In genomic region chr16:68109156-68109555, GRCh38 we compare ENCODE assay signal across 6 cellular contexts. TPM values are rescaled to one million over a fixed set of nuclear protein-coding genes. Genes with fewer than 3 reads are reported as not detected.
DNase-seq lines count a peak whose midpoint lies in the region; ATAC-seq and TF ChIP-seq lines count a peak whose summit lies in the region.
"Not testable (repeated sequence)": the region's sequence is repeated elsewhere in the genome, so short reads cannot be mapped to it uniquely, and the experiment has no call there.

No MANE protein-coding gene starts in this region.

- H3K27ac Mint-ChIP-seq in CD4-positive, alpha-beta memory T cell = peak overlapping the region in 5 of 7 donors; percentile 4 to 74 (median 66)
- H3K27ac Mint-ChIP-seq in activated B cell treated with CpG ODN at 0.5 μM for 24 hours = peak overlapping the region; percentile 22
- H3K27ac Mint-ChIP-seq in activated naive CD8-positive, alpha-beta T cell = peak overlapping the region; percentile 65
- not testable (repeated sequence) for H3K27ac Mint-ChIP-seq in endodermal cell
- H3K27ac Mint-ChIP-seq in naive thymus-derived CD4-positive, alpha-beta T cell = peak overlapping the region in 6 of 9 donors; percentile 18 to 78 (median 40)
- H3K27ac Mint-ChIP-seq in progenitor cell of endocrine pancreas = peak overlapping the region; percentile 62

- peaks cover 55 to 93% (median 72%) of the 10 kb centered on the region in 4 donors for H3K4me1 Mint-ChIP-seq in CD4-positive, alpha-beta memory T cell
- H3K4me1 Mint-ChIP-seq in activated B cell treated with CpG ODN at 0.5 μM for 24 hours (peaks cover 83% of the 10 kb centered on the region), endodermal cell (peaks cover 10% of the 10 kb centered on the region)
- peaks cover 81% of the 10 kb centered on the region for H3K4me1 Mint-ChIP-seq in activated naive CD8-positive, alpha-beta T cell (ENCODE audit: low read depth)
- peaks cover 64 to 94% (median 82%) of the 10 kb centered on the region in 7 donors for H3K4me1 Mint-ChIP-seq in naive thymus-derived CD4-positive, alpha-beta T cell
- H3K4me1 Mint-ChIP-seq in progenitor cell of endocrine pancreas (ENCODE audit: low read depth) = not testable (repeated sequence)

- not testable (repeated sequence) for H3K27ac ChIP-seq in CD4-positive, alpha-beta memory T cell (ENCODE audit: low read depth, low read length); endodermal cell (ENCODE audit: low read depth, low read length); naive thymus-derived CD4-positive, alpha-beta T cell (ENCODE audit: low read depth, low read length)

- not testable (repeated sequence) for TF ChIP-seq CTCF in activated B cell treated with CpG ODN at 0.5 μM for 24 hours (IDR thresholded peaks at IDR 0.05); endodermal cell (conservative IDR thresholded peaks at IDR 0.05); progenitor cell of endocrine pancreas (IDR thresholded peaks at IDR 0.05; ENCODE audit: unreplicated experiment)

- peaks cover 37 to 50% of the 10 kb centered on the region in 2 donors for H3K36me3 Mint-ChIP-seq in CD4-positive, alpha-beta memory T cell
- peaks cover 31% of the 10 kb centered on the region for H3K36me3 Mint-ChIP-seq in activated B cell treated with CpG ODN at 0.5 μM for 24 hours (ENCODE audit: low read depth)
- peaks cover 26% of the 10 kb centered on the region for H3K36me3 Mint-ChIP-seq in activated naive CD8-positive, alpha-beta T cell
- H3K36me3 Mint-ChIP-seq in endodermal cell (ENCODE audit: low read depth) = peaks cover 39% of the 10 kb centered on the region
- H3K36me3 Mint-ChIP-seq in naive thymus-derived CD4-positive, alpha-beta T cell = peaks cover 26 to 64% (median 50%) of the 10 kb centered on the region in 5 donors
- H3K36me3 Mint-ChIP-seq in progenitor cell of endocrine pancreas (ENCODE audit: insufficient read depth) = peaks cover 40% of the 10 kb centered on the region

- H3K9me3 ChIP-seq in CD4-positive, alpha-beta memory T cell (ENCODE audit: control insufficient read depth in 1 of 2, low read length in 2 of 2); naive thymus-derived CD4-positive, alpha-beta T cell (ENCODE audit: control insufficient read depth in 2 of 3, low read length in 3 of 3): not testable (repeated sequence)
- peaks cover 44% of the 10 kb centered on the region for H3K9me3 ChIP-seq in endodermal cell (ENCODE audit: control insufficient read depth, low read length)

- H3K27me3 Mint-ChIP-seq in CD4-positive, alpha-beta memory T cell; activated B cell treated with CpG ODN at 0.5 μM for 24 hours; activated naive CD8-positive, alpha-beta T cell; endodermal cell (ENCODE audit: insufficient read depth); naive thymus-derived CD4-positive, alpha-beta T cell; progenitor cell of endocrine pancreas: not testable (repeated sequence)

- not testable (repeated sequence) for ATAC-seq in activated B cell treated with CpG ODN at 0.5 μM for 24 hours (ENCODE audit: low read depth); naive thymus-derived CD4-positive, alpha-beta T cell

- CTCF ChIA-PET in CD4-positive, alpha-beta memory T cell (lab: Charles Lee; ENCODE audit: partially characterized antibody) = interaction anchor here (0.9 kb wide), 1 partner anchor 15 kb away, joined by 5 read pairs; no protein-coding TSS in a partner anchor
- CTCF ChIA-PET in activated B cell treated with CpG ODN at 0.5 μM for 24 hours (lab: Charles Lee) = interaction anchor here (1.1 kb wide), 1 partner anchor 15 kb away, joined by 5 read pairs; no protein-coding TSS in a partner anchor
- CTCF ChIA-PET in naive thymus-derived CD4-positive, alpha-beta T cell (lab: Charles Lee) = interaction anchor here (1.4 kb wide), 1 partner anchor 44 kb away, joined by 7 read pairs; no protein-coding TSS in a partner anchor

- peaks cover 0 to 39% (median 24%) of the 10 kb centered on the region in 8 donors for H3K9me3 Mint-ChIP-seq in CD4-positive, alpha-beta memory T cell
- H3K9me3 Mint-ChIP-seq in activated B cell treated with CpG ODN at 0.5 μM for 24 hours = peaks cover 24% of the 10 kb centered on the region
- not testable (repeated sequence) for H3K9me3 Mint-ChIP-seq in activated naive CD8-positive, alpha-beta T cell (ENCODE audit: low read depth)
- peaks cover 54% of the 10 kb centered on the region for H3K9me3 Mint-ChIP-seq in endodermal cell
- H3K9me3 Mint-ChIP-seq in naive thymus-derived CD4-positive, alpha-beta T cell = peaks cover 0 to 57% (median 33%) of the 10 kb centered on the region in 11 donors
- H3K9me3 Mint-ChIP-seq in progenitor cell of endocrine pancreas (ENCODE audit: low read depth) = peaks cover 54% of the 10 kb centered on the region

- not testable (repeated sequence) for H3K9ac ChIP-seq in endodermal cell (ENCODE audit: extremely low read depth, low read length, poor library complexity, severe bottlenecking)

- POLR2A ChIA-PET in CD4-positive, alpha-beta memory T cell (lab: Charles Lee; ENCODE audit: partially characterized antibody) = interaction anchor here (1.2 to 2.8 kb wide), 4 partner anchors 15 to 103 kb away, joined by 4 to 13 read pairs (median 4); partner anchors contain the start of gene NFATC3
- POLR2A ChIA-PET in activated B cell treated with CpG ODN at 0.5 μM for 24 hours (lab: Charles Lee) = interaction anchor here (1.5 kb wide), 1 partner anchor 24 kb away, joined by 5 read pairs; the partner anchor contains the start of gene NFATC3
- POLR2A ChIA-PET in naive thymus-derived CD4-positive, alpha-beta T cell (lab: Charles Lee) = interaction anchor here (0.6 to 1.8 kb wide), 5 partner anchors 12 to 21 kb away, joined by 3 to 6 read pairs (median 3); no protein-coding TSS in a partner anchor

- H3K4me1 ChIP-seq in CD4-positive, alpha-beta memory T cell (ENCODE audit: insufficient read depth, low read length) = peaks cover 70% of the 10 kb centered on the region
- not testable (repeated sequence) for H3K4me1 ChIP-seq in endodermal cell (ENCODE audit: control insufficient read depth, insufficient read depth, low read length)
- peaks cover 23 to 25% of the 10 kb centered on the region in 2 donors for H3K4me1 ChIP-seq in naive thymus-derived CD4-positive, alpha-beta T cell (ENCODE audit: control insufficient read depth in 2 of 2, insufficient read depth in 2 of 2, low read length in 2 of 2)

- 89 to 97% methylated on average over 4 to 5 of the region's 5 CpGs for WGBS in endodermal cell (ENCODE audit: insufficient coverage in 1 of 2, insufficient read length in 1 of 2), 2 experiments

- H3K4me3 ChIP-seq in CD4-positive, alpha-beta memory T cell (ENCODE audit: low read length in 2 of 2); naive thymus-derived CD4-positive, alpha-beta T cell (ENCODE audit: low read length): not testable (repeated sequence)
- H3K4me3 ChIP-seq in endodermal cell (ENCODE audit: low read length) = peak overlapping the region; percentile 17

- not testable (repeated sequence) for H3K36me3 ChIP-seq in CD4-positive, alpha-beta memory T cell (ENCODE audit: insufficient read depth, low read length); endodermal cell (ENCODE audit: control insufficient read depth, insufficient read depth, low read length); naive thymus-derived CD4-positive, alpha-beta T cell (ENCODE audit: control insufficient read depth in 2 of 3, insufficient read depth in 3 of 3, low read length in 3 of 3)

- peak overlapping the region in 4 of 8 donors; percentile 7 to 76 (median 18) for H3K4me3 Mint-ChIP-seq in CD4-positive, alpha-beta memory T cell
- not testable (repeated sequence) for H3K4me3 Mint-ChIP-seq in activated B cell treated with CpG ODN at 0.5 μM for 24 hours; activated naive CD8-positive, alpha-beta T cell; endodermal cell; progenitor cell of endocrine pancreas (ENCODE audit: low read depth)
- H3K4me3 Mint-ChIP-seq in naive thymus-derived CD4-positive, alpha-beta T cell = peak overlapping the region in 2 of 10 donors; percentile 1 to 60

- intact Hi-C loops in CD4-positive, alpha-beta memory T cell (cut with micrococcal nuclease); activated B cell treated with CpG ODN at 0.5 μM for 24 hours (cut with micrococcal nuclease); naive thymus-derived CD4-positive, alpha-beta T cell (cut with micrococcal nuclease): not testable (repeated sequence)

- not testable (repeated sequence) for DNase-seq in CD4-positive, alpha-beta memory T cell; activated B cell treated with CpG ODN at 0.5 μM for 24 hours; endodermal cell; naive thymus-derived CD4-positive, alpha-beta T cell; progenitor cell of endocrine pancreas (ENCODE audit: low spot score, unreplicated experiment)

- not testable (repeated sequence) for H3K27me3 ChIP-seq in CD4-positive, alpha-beta memory T cell (ENCODE audit: insufficient read depth, low read length); endodermal cell (ENCODE audit: control insufficient read depth, insufficient read depth, low read length, poor library complexity, severe bottlenecking); naive thymus-derived CD4-positive, alpha-beta T cell (ENCODE audit: control insufficient read depth in 2 of 2, insufficient read depth in 2 of 2, low read length in 2 of 2)

RNA-seq across cellular contexts. Expression of gene NFATC3, which starts 24.0 kb away (rescaled TPM):
- total RNA-seq in CD4-positive, alpha-beta memory T cell = 100 to 1,000 TPM; 127 to 134 TPM
- 10 to 100 TPM; 76.5 to 94.9 TPM for polyA plus RNA-seq in CD4-positive, alpha-beta memory T cell
- total RNA-seq in activated B cell treated with CpG ODN at 0.5 μM for 24 hours (64.8 and 72.0 TPM in 2 replicates), endodermal cell (10 to 100 TPM; 27.4 to 30.1 TPM), progenitor cell of endocrine pancreas (48.7 and 51.8 TPM in 2 replicates)
- 25.3 TPM for polyA plus RNA-seq in endodermal cell (2013, experiment 1 of 2)
- 24.3 TPM for polyA plus RNA-seq in endodermal cell (2013, experiment 2 of 2)
- total RNA-seq in naive thymus-derived CD4-positive, alpha-beta T cell = 100 to 1,000 TPM; 120 to 151 (median 147) TPM
- 100 to 1,000 TPM in 1 of 2 donors, 10 to 100 TPM in 1; 75.8 to 109 TPM for polyA plus RNA-seq in naive thymus-derived CD4-positive, alpha-beta T cell
